In genomic region chr16:52573365-52574104, GRCh38 we compare ENCODE assay signal across 16 cellular contexts. TPM values are rescaled to one million over a fixed set of nuclear protein-coding genes. Genes with fewer than 3 reads are reported as not detected.
A peak's percentile ranks its signal among the peaks of the same experiment; 100 is the strongest.
DNase-seq lines count a peak whose midpoint lies in the region; ATAC-seq, FAIRE-seq and TF ChIP-seq lines count a peak whose summit lies in the region.
"Had no signal": no experiment of that assay in that cellular context is flagged by ENCODE, and none has a peak within 500 bp of the region (broad histone marks: within the 10 kb centered on the region; RNA-seq: fewer than 3 reads in every experiment).

No MANE protein-coding gene starts in this region.

- H3K27me3 Mint-ChIP-seq in glutamatergic neuron (ENCODE audit: unreplicated experiment), result no peaks in the 10 kb centered on the region

- no peaks in the 10 kb centered on the region for H3K36me3 Mint-ChIP-seq in glutamatergic neuron (ENCODE audit: unreplicated experiment)

- H3K4me3 Mint-ChIP-seq in glutamatergic neuron (ENCODE audit: unreplicated experiment), result no peak overlapping the region

- H3K4me1 Mint-ChIP-seq in glutamatergic neuron (ENCODE audit: low read depth, unreplicated experiment), result peaks cover 17% of the 10 kb centered on the region

- no peaks in the 10 kb centered on the region for H3K27me3 ChIP-seq in tibial nerve
- H3K27me3 ChIP-seq: right atrium auricular region, vagina had no signal

- peak overlapping the region in 1 of 4 donors; percentile 19 for H3K27ac ChIP-seq in tibial nerve
- H3K27ac ChIP-seq: right atrium auricular region, vagina had no signal

- no peak overlapping the region for H3K4me3 ChIP-seq in tibial nerve
- H3K4me3 ChIP-seq: right atrium auricular region, vagina had no signal

- ATAC-seq in GM19328 (IDR thresholded peaks at IDR 0.05; ENCODE audit: unreplicated experiment) (peak; percentile 61), HG03342 (IDR thresholded peaks at IDR 0.05; ENCODE audit: unreplicated experiment) (peak; percentile 76)
- ATAC-seq: Right ventricle myocardium inferior had no signal

- no peak for TF ChIP-seq CTCF in glutamatergic neuron (IDR thresholded peaks at IDR 0.05; ENCODE audit: partially characterized antibody, unreplicated experiment)
- no peak for TF ChIP-seq CTCF in tibial nerve (IDR thresholded peaks at IDR 0.05)

- H3K4me1 ChIP-seq in tibial nerve, result no peaks in the 10 kb centered on the region
- H3K4me1 ChIP-seq: right atrium auricular region, vagina had no signal

- 77 to 86% methylated on average over 6 of the region's 6 CpGs for WGBS in tibial nerve, 2 donors

- no peak overlapping the region for H3K27ac Mint-ChIP-seq in glutamatergic neuron (ENCODE audit: unreplicated experiment)

- DNase-seq in COLO668 (lab: John Stamatoyannopoulos, UW; ENCODE audit: unreplicated experiment), result peak; percentile 79
- DNase-seq in glutamatergic neuron, result no peak
- DNase-seq in tibial nerve (ENCODE audit: low spot score in 2 of 2), result no peak
- no peak for DNase-seq in NCI-H1930 (lab: John Stamatoyannopoulos, UW)
- DNase-seq in activated T-cell treated with anti-CD3 and anti-CD28 coated beads, Interleukin-2, amount 50 U/mL, for 48 hours, result no peak
- DNase-seq: caudate nucleus, NCI-H2029 had no signal

- no peak for TF ChIP-seq EP300 in tibial nerve (IDR thresholded peaks at IDR 0.05)

- TF ChIP-seq POLR2A in tibial nerve (IDR thresholded peaks at IDR 0.05), result no peak

- H3K9me3 ChIP-seq in tibial nerve, result peaks cover 0 to 4% (median 0%) of the 10 kb centered on the region in 4 donors
- H3K9me3 ChIP-seq: right atrium auricular region, vagina had no signal

- H3K9me3 Mint-ChIP-seq in glutamatergic neuron (ENCODE audit: unreplicated experiment), result no peaks in the 10 kb centered on the region

- H3K36me3 ChIP-seq in tibial nerve, result no peaks in the 10 kb centered on the region
- H3K36me3 ChIP-seq: right atrium auricular region, vagina had no signal

- FAIRE-seq in islet of Langerhans (lab: Jason Lieb, UNC), result peak; percentile 98
- FAIRE-seq: H1 had no signal

RNA-seq across cellular contexts. Expression of gene TOX3, which starts 26.6 kb away (rescaled TPM):
- total RNA-seq in glutamatergic neuron (ENCODE audit: unreplicated experiment), result 54.8 TPM
- total RNA-seq in tibial nerve, result 1 to 10 TPM in 1 of 4 donors, not detected in 3; 1.7 TPM
- total RNA-seq: HT1080, lung microvascular endothelial cell, right atrium auricular region, Right ventricle myocardium inferior had no signal

Comparison
In these comparisons a context has a peak if more than half of its experiments do, and no peak if none do; other contexts are left out.
1. RNA of gene TOX3, which starts 26.6 kb away (total RNA-seq): 54.8 TPM in glutamatergic neuron (single experiment); 1.7 TPM in tibial nerve; every median in the first group is over 10 times any median in the second.